3 cellular contexts compared by ENCODE assay signal in genomic region chr11:106295974-106296373, GRCh38.
"Had no signal": no experiment of that assay in that cellular context is flagged by ENCODE, and none has a peak within 500 bp of the region (broad histone marks: within the 10 kb centered on the region; RNA-seq: fewer than 3 reads in every experiment).

No MANE protein-coding gene starts in this region.

- ATAC-seq: GM12878 had no signal

- H3K4me3 ChIP-seq: GM12878 had no signal

- DNase-seq: GDM1, GF-D8 had no signal
